1 cellular context compared by ENCODE assay signal in genomic region chr1:40353081-40353480, GRCh38.
A peak's percentile ranks its signal among the peaks of the same experiment; 100 is the strongest.
TF ChIP-seq lines count a peak whose summit lies in the region.

No MANE protein-coding gene starts in this region.

TF ChIP-seq in K562, 482 proteins besides CTCF, POLR2A, EP300 and RAD21 (continued from another document):
- TF ChIP-seq ZBTB40 (IDR thresholded peaks at IDR 0.05) (no peak), ZBTB40 (CRISPR knock-in tag; IDR thresholded peaks at IDR 0.05) (no peak), NFRKB (IDR thresholded peaks at IDR 0.05; ENCODE audit: low read depth) (no peak; the same call in 1 of the 2 replicates), RBM34 (IDR thresholded peaks at IDR 0.05; ENCODE audit: borderline replicate concordance, insufficient read depth, low read length) (no peak), GABPB1 (CRISPR knock-in tag; IDR thresholded peaks at IDR 0.05) (no peak), TBP (optimal IDR thresholded peaks at IDR 0.05; ENCODE audit: low read depth, low read length) (no peak), KLF16 (IDR thresholded peaks at IDR 0.05) (no peak), SMAD4 (CRISPR knock-in tag; conservative IDR thresholded peaks at IDR 0.05) (peak; percentile 28; the same call in 1 of the 2 replicates), ZFP36 (IDR thresholded peaks at IDR 0.05; ENCODE audit: low read depth, low read length, partially characterized antibody) (no peak), BCL6 (CRISPR knock-in tag; IDR thresholded peaks at IDR 0.05) (no peak), ZNF24 (IDR thresholded peaks at IDR 0.05) (no peak), PCBP2 (IDR thresholded peaks at IDR 0.05; ENCODE audit: low read depth, low read length, poor library complexity, severe bottlenecking) (no peak), BRD4 (IDR thresholded peaks at IDR 0.05) (no peak), ZSCAN32 (CRISPR knock-in tag; IDR thresholded peaks at IDR 0.05) (0 out of 2 replicates have a peak, but pooled peaks have one; percentile 49), CHD1 (IDR thresholded peaks at IDR 0.05; ENCODE audit: low read length) (no peak)
TF ChIP-seq in K562: peak in this region for 10.
